In the genomic region with DNA sequence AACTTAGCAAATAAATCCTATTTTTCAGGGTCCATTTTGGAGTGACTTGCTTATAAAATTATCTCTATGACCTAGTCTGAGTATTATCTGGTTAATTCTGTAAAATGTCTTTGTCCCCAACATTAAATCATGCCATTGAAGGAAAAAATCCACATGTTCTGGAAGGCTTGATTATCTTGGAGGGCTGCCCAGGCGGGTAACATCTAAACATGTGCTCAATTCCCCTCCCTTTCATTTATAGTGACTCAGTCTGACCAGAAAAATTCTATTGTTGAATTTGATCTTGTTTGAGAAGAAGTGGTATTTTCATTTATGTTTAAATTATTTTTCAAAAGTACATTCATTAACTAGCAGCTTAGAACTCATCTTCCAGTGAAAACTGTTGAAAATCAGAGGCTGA, we compare ENCODE assay signal across 12 cellular contexts.
"Had no signal": no experiment of that assay in that cellular context is flagged by ENCODE, and none has a peak within 500 bp of the region (broad histone marks: within the 10 kb centered on the region; RNA-seq: fewer than 3 reads in every experiment).

No MANE protein-coding gene starts in this region.

- DNase-seq: activated B cell treated with CpG ODN at 0.5 μM for 24 hours; activated CD4-positive, alpha-beta T cell treated with anti-CD3 and anti-CD28 coated beads, Interleukin-2, amount 10 ng/mL, durations not matched to agents 24 days and 14 days; activated naive CD4-positive, alpha-beta T cell treated with Interleukin-2 at 50 U/mL for 16 hours; kidney glomerular epithelial cell; ovary; sigmoid colon; stimulated activated CD4-positive, alpha-beta T cell treated with anti-CD3 and anti-CD28 coated beads, Interleukin-12 subunit alpha, Interleukin-12 subunit beta, amount 100 ng/mL, for 4 hours; stimulated activated naive CD4-positive, alpha-beta T cell treated with Interleukin-2 at 50 U/mL for 16 hours; upper lobe of left lung had no signal

- H3K36me3 ChIP-seq: breast epithelium, esophagus muscularis mucosa, ovary, sigmoid colon, upper lobe of left lung had no signal

- H3K4me3 ChIP-seq: breast epithelium, esophagus muscularis mucosa, hepatocyte, ovary, sigmoid colon, upper lobe of left lung had no signal

- H3K27me3 ChIP-seq: breast epithelium, esophagus muscularis mucosa, ovary, sigmoid colon, upper lobe of left lung had no signal

- H3K27ac ChIP-seq: breast epithelium, esophagus muscularis mucosa, hepatocyte, ovary, sigmoid colon, upper lobe of left lung had no signal
